ENCODE assay signal across 1 cellular context in the genomic region with DNA sequence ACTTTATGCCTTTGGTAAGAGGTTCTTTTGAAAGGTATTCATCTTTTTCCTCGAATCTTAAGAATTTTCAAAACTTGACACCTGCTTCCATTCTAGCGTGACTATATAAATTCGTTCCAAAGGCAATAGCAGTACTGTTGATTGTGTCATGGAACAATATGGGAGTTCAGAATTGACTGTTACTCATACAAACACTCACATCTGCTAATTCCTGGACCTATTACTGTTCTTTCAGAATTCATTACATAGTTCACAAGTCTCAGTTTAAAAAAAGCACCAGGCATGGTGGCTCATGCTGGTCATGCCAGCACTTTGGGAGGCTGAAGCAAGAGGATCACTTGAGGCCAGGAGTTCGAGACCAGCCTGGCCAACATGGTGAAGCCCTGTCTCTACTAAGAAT.
TF ChIP-seq lines count a peak whose summit lies in the region.

No MANE protein-coding gene starts in this region.

TF ChIP-seq in IMR-90, 13 proteins besides CTCF, POLR2A, EP300 and RAD21 (continued from another document):
- TF ChIP-seq MAZ (IDR thresholded peaks at IDR 0.05; ENCODE audit: borderline replicate concordance, low read depth, low read length) (no peak), FOS (IDR thresholded peaks at IDR 0.05; ENCODE audit: low read depth, low read length) (no peak)
